Comparison of ENCODE assay signal across 8 cellular contexts in the genomic region with DNA sequence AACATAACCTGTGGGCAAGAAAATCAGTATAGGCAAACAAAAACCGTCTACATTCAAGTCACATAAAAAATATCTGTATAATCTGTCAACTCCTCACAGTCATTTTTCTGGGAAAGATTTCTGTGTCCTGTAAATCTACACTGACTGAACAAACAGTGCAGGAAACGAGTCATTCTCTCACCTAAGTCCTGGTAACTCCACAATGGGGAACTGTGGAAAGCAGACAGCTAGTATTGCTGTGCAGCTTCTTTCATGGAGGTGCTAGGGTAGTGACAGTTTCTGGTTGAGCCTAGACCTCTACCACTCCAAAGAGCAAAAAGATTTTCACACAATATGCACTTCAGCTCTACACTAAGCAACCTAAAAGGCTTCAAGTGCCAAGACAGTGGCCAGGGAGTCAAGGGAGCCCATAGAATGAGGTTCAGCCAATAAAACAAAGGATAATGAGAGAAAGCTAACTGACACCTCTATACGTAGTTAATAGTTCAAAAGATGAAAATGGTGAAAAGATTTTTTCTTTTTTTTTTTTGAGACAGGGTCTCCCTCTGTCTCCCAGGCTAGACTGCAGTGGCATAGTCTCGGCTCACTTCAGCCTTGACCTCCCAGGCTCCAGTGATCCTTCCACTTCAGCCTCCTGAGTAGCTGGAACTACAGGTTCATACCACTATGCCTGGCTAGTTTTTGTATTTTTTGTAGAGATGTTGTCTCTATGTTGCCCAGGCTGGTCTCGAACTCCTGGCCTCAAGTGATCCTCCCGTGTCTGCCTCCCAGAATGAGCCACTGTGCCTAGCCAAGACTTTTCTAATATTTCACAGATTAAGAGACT. TPM values are rescaled to one million over a fixed set of nuclear protein-coding genes. Genes with fewer than 3 reads are reported as not detected.
DNase-seq lines count a peak whose midpoint lies in the region; ATAC-seq and TF ChIP-seq lines count a peak whose summit lies in the region.

No MANE protein-coding gene starts in this region.

- no TSS peak for BruUV-seq in Calu3 (replicated peaks; lab: Mats Ljungman, UMichigan)

- no peaks in the 10 kb centered on the region for H3K27me3 Mint-ChIP-seq in Calu3 (ENCODE audit: unreplicated experiment)
- no peaks in the 10 kb centered on the region for H3K27me3 Mint-ChIP-seq in naive thymus-derived CD4-positive, alpha-beta T cell

- peak overlapping the region; percentile 70 for H3K27ac Mint-ChIP-seq in Calu3 (ENCODE audit: unreplicated experiment)
- H3K27ac Mint-ChIP-seq in naive thymus-derived CD4-positive, alpha-beta T cell, result peak overlapping the region; percentile 84 to 96 (median 91)

- H3K4me1 ChIP-seq in Karpas-422 (ENCODE audit: low read length) (peaks cover 89% of the 10 kb centered on the region), tibial nerve (peaks cover 0 to 95% (median 73%) of the 10 kb centered on the region in 4 donors)
- peaks cover 62 to 70% of the 10 kb centered on the region in 2 donors for H3K4me1 ChIP-seq in naive thymus-derived CD4-positive, alpha-beta T cell (ENCODE audit: control insufficient read depth in 2 of 2, insufficient read depth in 2 of 2, low read length in 2 of 2)

- peaks cover 72% of the 10 kb centered on the region for H3K36me3 Mint-ChIP-seq in Calu3 (ENCODE audit: insufficient read depth, unreplicated experiment)
- H3K36me3 Mint-ChIP-seq in naive thymus-derived CD4-positive, alpha-beta T cell, result peaks cover 0 to 40% (median 5%) of the 10 kb centered on the region in 5 donors

- peaks cover 61% of the 10 kb centered on the region for H4K20me1 ChIP-seq in Karpas-422 (ENCODE audit: insufficient read depth, low read depth, low read length)

- peak overlapping the region; percentile 40 for H3K9ac ChIP-seq in Karpas-422 (ENCODE audit: low read length)

- peaks cover 51% of the 10 kb centered on the region for H3K4me1 Mint-ChIP-seq in Calu3 (ENCODE audit: low read depth, unreplicated experiment)
- H3K4me1 Mint-ChIP-seq in naive thymus-derived CD4-positive, alpha-beta T cell, result peaks cover 65 to 96% (median 85%) of the 10 kb centered on the region in 7 donors

- POLR2A ChIA-PET in naive thymus-derived CD4-positive, alpha-beta T cell (lab: Charles Lee), result interaction anchor here (0.6 to 4.2 kb wide), 11 partner anchors 9 to 326 kb away, joined by 3 to 44 read pairs (median 4); no protein-coding TSS in a partner anchor

- TF ChIP-seq CTCF in Calu3 (IDR thresholded peaks at IDR 0.05; ENCODE audit: unreplicated experiment), result no peak
- no peak for TF ChIP-seq CTCF in brain microvascular endothelial cell (IDR thresholded peaks at IDR 0.05; ENCODE audit: low read depth, low read length, missing control alignments)
- TF ChIP-seq CTCF in tibial nerve (IDR thresholded peaks at IDR 0.05), result no peak

- 52 to 58% methylated on average over 6 of the region's 6 CpGs for whole genome bisulfite sequencing in tibial nerve, 2 donors

- no peaks in the 10 kb centered on the region for H3K9me2 ChIP-seq in Karpas-422 (replicated peaks; ENCODE audit: insufficient read depth, low read length)

- no peaks in the 10 kb centered on the region for H3K36me3 ChIP-seq in Karpas-422 (ENCODE audit: insufficient read depth, low read length)
- no peaks in the 10 kb centered on the region for H3K36me3 ChIP-seq in brain microvascular endothelial cell (replicated peaks)
- H3K36me3 ChIP-seq in naive thymus-derived CD4-positive, alpha-beta T cell (ENCODE audit: control insufficient read depth in 2 of 3, insufficient read depth in 3 of 3, low read length in 3 of 3), result peaks cover 0 to 6% (median 0%) of the 10 kb centered on the region in 3 experiments
- no peaks in the 10 kb centered on the region for H3K36me3 ChIP-seq in tibial nerve

- H3K27me3 ChIP-seq in Karpas-422 (ENCODE audit: low read length) (no peaks in the 10 kb centered on the region), brain microvascular endothelial cell (replicated peaks) (no peaks in the 10 kb centered on the region), tibial nerve (no peaks in the 10 kb centered on the region)
- no peaks in the 10 kb centered on the region for H3K27me3 ChIP-seq in naive thymus-derived CD4-positive, alpha-beta T cell (ENCODE audit: control insufficient read depth in 2 of 2, insufficient read depth in 2 of 2, low read length in 2 of 2)

- peak overlapping the region; percentile 96 for H3K4me3 Mint-ChIP-seq in Calu3 (ENCODE audit: low read depth, unreplicated experiment)
- peak overlapping the region; percentile 78 to 100 (median 96) for H3K4me3 Mint-ChIP-seq in naive thymus-derived CD4-positive, alpha-beta T cell

- intact Hi-C loops in Calu3 (cut with micrococcal nuclease; ENCODE audit: unreplicated experiment), result loop anchor here (10.0 kb wide), 1 partner anchor 358 kb away; a partner anchor contains a TSS
- intact Hi-C loops in naive thymus-derived CD4-positive, alpha-beta T cell (cut with micrococcal nuclease), result loop anchor here (1.0 to 10.0 kb wide), 5 partner anchors 8 to 1188 kb away; a partner anchor contains a TSS

- H3K9me3 ChIP-seq in Karpas-422 (ENCODE audit: low read length) (no peaks in the 10 kb centered on the region), tibial nerve (no peaks in the 10 kb centered on the region)
- no peaks in the 10 kb centered on the region for H3K9me3 ChIP-seq in naive thymus-derived CD4-positive, alpha-beta T cell (ENCODE audit: control insufficient read depth in 2 of 3, low read length in 3 of 3)

- in situ Hi-C loops in brain microvascular endothelial cell (cut with HindIII; ENCODE audit: low pct_ligation_motif_present, low sequenced_read_pairs), result no loop called here

- CTCF ChIA-PET in Calu3 (lab: Charles Lee), result interaction anchor here (0.5 to 0.7 kb wide), 2 partner anchors 22 to 690 kb away, joined by 3 read pairs; no protein-coding TSS in a partner anchor
- CTCF ChIA-PET in naive thymus-derived CD4-positive, alpha-beta T cell (lab: Charles Lee), result interaction anchor here (0.6 to 1.2 kb wide), 3 partner anchors 22 to 316 kb away, joined by 3 to 4 read pairs (median 4); no protein-coding TSS in a partner anchor

- H2AFZ ChIP-seq in Karpas-422 (ENCODE audit: low read length), result no peak overlapping the region

- ATAC-seq in naive thymus-derived CD4-positive, alpha-beta T cell, result peak; percentile 33
- ATAC-seq in HG03135 (IDR thresholded peaks at IDR 0.05; ENCODE audit: unreplicated experiment), result no peak

- no peaks in the 10 kb centered on the region for H3K9me3 Mint-ChIP-seq in Calu3 (ENCODE audit: low read depth, unreplicated experiment)
- no peaks in the 10 kb centered on the region for H3K9me3 Mint-ChIP-seq in naive thymus-derived CD4-positive, alpha-beta T cell

- H3K4me2 ChIP-seq in Karpas-422 (ENCODE audit: low read depth, low read length, poor library complexity, severe bottlenecking), result peak overlapping the region; percentile 95

- TF ChIP-seq EP300 in tibial nerve (IDR thresholded peaks at IDR 0.05), result peak in 1 of 2 donors; percentile 13

- no peak for TF ChIP-seq POLR2A in tibial nerve (IDR thresholded peaks at IDR 0.05)

- DNase-seq in Calu3 (no peak), Karpas-422 (no peak), brain microvascular endothelial cell (no peak), tibial nerve (ENCODE audit: low spot score in 2 of 2) (no peak), NCI-H2227 treated with DMSO at 0.1 percent for 48 hours (lab: John Stamatoyannopoulos, UW) (no peak), activated gamma-delta T cell (lab: John Stamatoyannopoulos, UW) (no peak)
- no peak for DNase-seq in naive thymus-derived CD4-positive, alpha-beta T cell

- peak overlapping the region; percentile 65 for H3K27ac ChIP-seq in Karpas-422 (ENCODE audit: low read length)
- H3K27ac ChIP-seq in brain microvascular endothelial cell, result peak overlapping the region; percentile 26
- peak overlapping the region; percentile 81 for H3K27ac ChIP-seq in naive thymus-derived CD4-positive, alpha-beta T cell (ENCODE audit: low read depth, low read length)
- H3K27ac ChIP-seq in tibial nerve, result peak overlapping the region in 2 of 4 donors; percentile 64 to 98

- H3K79me2 ChIP-seq in Karpas-422 (ENCODE audit: low read length), result peaks cover 99% of the 10 kb centered on the region

- no peak overlapping the region; the same call in 1 of the 2 replicates for H3K4me3 ChIP-seq in Karpas-422 (ENCODE audit: low read length)
- no peak overlapping the region for H3K4me3 ChIP-seq in brain microvascular endothelial cell (ENCODE audit: low read depth, low read length)
- peak overlapping the region; percentile 28 for H3K4me3 ChIP-seq in naive thymus-derived CD4-positive, alpha-beta T cell (ENCODE audit: low read length)
- no peak overlapping the region for H3K4me3 ChIP-seq in tibial nerve

RNA-seq across cellular contexts. Expression of a gene that starts 5.5 kb away (rescaled TPM):
- 337 and 366 TPM in 2 replicates for total RNA-seq in Calu3 (2022)
- total RNA-seq in Karpas-422 (2014; rRNA removed; shearing (Covaris generic); ENCODE audit: low replicate concordance), result 215 and 401 TPM in 2 replicates
- total RNA-seq in naive thymus-derived CD4-positive, alpha-beta T cell, result 100 to 1,000 TPM; 196 to 449 (median 271) TPM
- 100 to 1,000 TPM; 276 to 398 TPM for polyA plus RNA-seq in naive thymus-derived CD4-positive, alpha-beta T cell
- total RNA-seq in tibial nerve, result 100 to 1,000 TPM; 127 to 184 (median 159) TPM
